15 cellular contexts compared by ENCODE assay signal in the genomic region with DNA sequence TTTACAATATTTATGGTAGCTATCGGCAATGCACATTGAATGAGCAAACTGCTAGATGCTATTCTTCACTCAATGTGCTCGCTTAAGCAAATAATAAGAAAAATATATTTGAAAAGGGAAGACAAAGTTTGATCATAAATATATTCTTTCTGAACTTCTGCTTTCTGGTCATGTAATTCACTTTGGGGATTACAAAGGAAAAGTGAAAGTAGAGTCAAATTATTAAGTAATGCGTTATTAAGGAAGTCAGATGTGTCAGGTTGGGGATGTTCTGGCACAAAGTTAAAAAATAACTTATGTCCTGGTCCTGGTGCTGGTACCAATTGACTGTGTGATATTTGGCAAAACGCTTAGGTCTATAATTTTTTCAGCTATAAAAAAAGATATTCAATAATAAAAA.
"Had no signal": no experiment of that assay in that cellular context is flagged by ENCODE, and none has a peak within 500 bp of the region (broad histone marks: within the 10 kb centered on the region; RNA-seq: fewer than 3 reads in every experiment).

No MANE protein-coding gene starts in this region.

- H3K36me3 Mint-ChIP-seq: activated CD4-positive, alpha-beta memory T cell treated with anti-CD3 and anti-CD28 coated beads for 36 hours; activated CD8-positive, alpha-beta memory T cell treated with anti-CD3 and anti-CD28 coated beads, Interleukin-2, amount 10 ng/mL, durations not matched to agents 7 days and 5 days; activated naive CD4-positive, alpha-beta T cell treated with anti-CD3 and anti-CD28 coated beads, Interleukin-2, amount 50 U/mL, for 24 hours had no signal

- DNase-seq: activated CD4-positive, alpha-beta memory T cell treated with anti-CD3 and anti-CD28 coated beads for 36 hours; activated CD4-positive, alpha-beta T cell treated with anti-CD3 and anti-CD28 coated beads for 36 hours; activated CD8-positive, alpha-beta memory T cell treated with anti-CD3 and anti-CD28 coated beads, Interleukin-2, amount 10 ng/mL, durations not matched to agents 7 days and 5 days; activated effector memory CD4-positive, alpha-beta T cell treated with Interleukin-2 at 50 U/mL for 16 hours; activated T-cell treated with anti-CD3 and anti-CD28 coated beads, Interleukin-2, amount 50 U/mL, for 24 hours; adrenal gland; hypothalamus; left ventricle myocardium superior; nephron progenitor cell; right lobe of liver; stimulated activated naive CD8-positive, alpha-beta T cell treated with anti-CD3 and anti-CD28 coated beads, Interleukin-15, Interleukin-2, amounts not matched to agents 100 U/mL and 50 U/mL, for 24 hours; trophoblast cell had no signal

- H3K36me3 ChIP-seq: adrenal gland, esophagus muscularis mucosa, right lobe of liver had no signal

- H3K27ac Mint-ChIP-seq: activated CD4-positive, alpha-beta memory T cell treated with anti-CD3 and anti-CD28 coated beads for 36 hours; activated CD4-positive, alpha-beta T cell treated with anti-CD3 and anti-CD28 coated beads for 36 hours; activated CD8-positive, alpha-beta memory T cell treated with anti-CD3 and anti-CD28 coated beads, Interleukin-2, amount 10 ng/mL, durations not matched to agents 7 days and 5 days; activated naive CD4-positive, alpha-beta T cell treated with anti-CD3 and anti-CD28 coated beads, Interleukin-2, amount 50 U/mL, for 24 hours; activated T-cell treated with anti-CD3 and anti-CD28 coated beads, Interleukin-2, amount 50 U/mL, for 24 hours; nephron progenitor cell; progenitor cell of endocrine pancreas had no signal

- H3K9me3 ChIP-seq: adrenal gland, esophagus muscularis mucosa, right lobe of liver had no signal

- H3K4me1 Mint-ChIP-seq: activated CD4-positive, alpha-beta T cell treated with anti-CD3 and anti-CD28 coated beads for 36 hours; activated naive CD4-positive, alpha-beta T cell treated with anti-CD3 and anti-CD28 coated beads, Interleukin-2, amount 50 U/mL, for 24 hours had no signal

- H3K27ac ChIP-seq: adrenal gland, esophagus muscularis mucosa, right lobe of liver had no signal

- H3K4me1 ChIP-seq: adrenal gland, right lobe of liver had no signal

- H3K9me3 Mint-ChIP-seq: activated CD4-positive, alpha-beta memory T cell treated with anti-CD3 and anti-CD28 coated beads for 36 hours; activated naive CD4-positive, alpha-beta T cell treated with anti-CD3 and anti-CD28 coated beads, Interleukin-2, amount 50 U/mL, for 24 hours; activated T-cell treated with anti-CD3 and anti-CD28 coated beads, Interleukin-2, amount 50 U/mL, for 24 hours; nephron progenitor cell had no signal

- ATAC-seq: activated CD4-positive, alpha-beta T cell treated with anti-CD3 and anti-CD28 coated beads for 36 hours; activated CD8-positive, alpha-beta memory T cell treated with anti-CD3 and anti-CD28 coated beads, Interleukin-2, amount 10 ng/mL, durations not matched to agents 7 days and 5 days; left ventricle myocardium superior; stimulated activated naive CD8-positive, alpha-beta T cell treated with anti-CD3 and anti-CD28 coated beads, Interleukin-15, Interleukin-2, amounts not matched to agents 100 U/mL and 50 U/mL, for 24 hours had no signal

- H3K4me3 ChIP-seq: adrenal gland, esophagus muscularis mucosa, right lobe of liver had no signal

- H3K4me3 Mint-ChIP-seq: activated CD4-positive, alpha-beta memory T cell treated with anti-CD3 and anti-CD28 coated beads for 36 hours; activated CD4-positive, alpha-beta T cell treated with anti-CD3 and anti-CD28 coated beads for 36 hours; activated CD8-positive, alpha-beta memory T cell treated with anti-CD3 and anti-CD28 coated beads, Interleukin-2, amount 10 ng/mL, durations not matched to agents 7 days and 5 days; activated naive CD4-positive, alpha-beta T cell treated with anti-CD3 and anti-CD28 coated beads, Interleukin-2, amount 50 U/mL, for 24 hours; activated T-cell treated with anti-CD3 and anti-CD28 coated beads, Interleukin-2, amount 50 U/mL, for 24 hours; nephron progenitor cell had no signal

- H3K27me3 Mint-ChIP-seq: activated CD4-positive, alpha-beta memory T cell treated with anti-CD3 and anti-CD28 coated beads for 36 hours; activated CD4-positive, alpha-beta T cell treated with anti-CD3 and anti-CD28 coated beads for 36 hours; activated CD8-positive, alpha-beta memory T cell treated with anti-CD3 and anti-CD28 coated beads, Interleukin-2, amount 10 ng/mL, durations not matched to agents 7 days and 5 days; activated T-cell treated with anti-CD3 and anti-CD28 coated beads, Interleukin-2, amount 50 U/mL, for 24 hours; progenitor cell of endocrine pancreas had no signal

- H3K27me3 ChIP-seq: adrenal gland, esophagus muscularis mucosa, right lobe of liver had no signal
